ENCODE assay signal across 14 cellular contexts in genomic region chr5:73908846-73909245, GRCh38.
DNase-seq lines count a peak whose midpoint lies in the region; ATAC-seq and TF ChIP-seq lines count a peak whose summit lies in the region.
"Had no signal": no experiment of that assay in that cellular context is flagged by ENCODE, and none has a peak within 500 bp of the region (broad histone marks: within the 10 kb centered on the region; RNA-seq: fewer than 3 reads in every experiment).

No MANE protein-coding gene starts in this region.

- H3K27me3 Mint-ChIP-seq in GM23338 (ENCODE audit: insufficient read depth, low read depth, poor library complexity) (no peaks in the 10 kb centered on the region), nephron (ENCODE audit: low read depth) (no peaks in the 10 kb centered on the region)

- TF ChIP-seq CTCF in GM23338 (conservative IDR thresholded peaks at IDR 0.05; ENCODE audit: low read depth in 2 of 2) (no peak), kidney epithelial cell (IDR thresholded peaks at IDR 0.05; ENCODE audit: insufficient read depth, low read length, poor library complexity, severe bottlenecking) (no peak), nephron (IDR thresholded peaks at IDR 0.05; ENCODE audit: unreplicated experiment in 3 of 3) (no peak), thyroid gland (IDR thresholded peaks at IDR 0.05) (no peak)

- no peak overlapping the region for H3K4me3 ChIP-seq in GM23338
- H3K4me3 ChIP-seq in kidney epithelial cell (ENCODE audit: low read depth, low read length): no peak overlapping the region
- no peak overlapping the region for H3K4me3 ChIP-seq in thyroid gland (replicated peaks in 1 of 3)
- H3K4me3 ChIP-seq: BLaER1 treated with 17β-estradiol and CSF1 and Interleukin-3, amounts not matched to agents 10 nM and 100 nM had no signal

- no peaks in the 10 kb centered on the region for H4K20me1 ChIP-seq in GM23338 (replicated peaks; ENCODE audit: insufficient read depth)
- H4K20me1 ChIP-seq: BLaER1 treated with 17β-estradiol and CSF1 and Interleukin-3, amounts not matched to agents 10 nM and 100 nM had no signal

- H3K4me1 ChIP-seq in GM23338 (ENCODE audit: insufficient read depth) (no peaks in the 10 kb centered on the region), thyroid gland (peaks cover 11 to 14% of the 10 kb centered on the region in 2 donors)

- DNase-seq in GM23338 (ENCODE audit: low spot score) (no peak), kidney epithelial cell (ENCODE audit: low read depth) (peak; percentile 32), thyroid gland (no peak), putamen (ENCODE audit: low spot score) (no peak), NOMO-1 treated with DMSO at 0.1 percent for 48 hours (lab: John Stamatoyannopoulos, UW; ENCODE audit: unreplicated experiment) (no peak)
- DNase-seq: 8988T; CD4-positive, CD25-positive, alpha-beta regulatory T cell; DMS79; IMR-90; KBM-7 had no signal

- H3K36me3 ChIP-seq in GM23338 (ENCODE audit: insufficient read depth): no peaks in the 10 kb centered on the region; the same call in 1 of the 2 replicates
- peaks cover 5% of the 10 kb centered on the region for H3K36me3 ChIP-seq in kidney epithelial cell (ENCODE audit: control insufficient read depth, insufficient read depth, low read length)
- H3K36me3 ChIP-seq in thyroid gland: peaks cover 4 to 8% of the 10 kb centered on the region in 2 donors
- H3K36me3 ChIP-seq: BLaER1 treated with 17β-estradiol and CSF1 and Interleukin-3, amounts not matched to agents 10 nM and 100 nM had no signal

- no peaks in the 10 kb centered on the region for H3K79me2 ChIP-seq in GM23338 (replicated peaks; ENCODE audit: insufficient read depth)

- no peaks in the 10 kb centered on the region for H3K9me3 ChIP-seq in thyroid gland
- H3K9me3 ChIP-seq: BLaER1 treated with 17β-estradiol and CSF1 and Interleukin-3, amounts not matched to agents 10 nM and 100 nM had no signal

- ATAC-seq in GM23338: no peak
- no peak for ATAC-seq in HG03175 (IDR thresholded peaks at IDR 0.05; ENCODE audit: unreplicated experiment)
- ATAC-seq: HCT116 had no signal

- H3K27ac ChIP-seq in GM23338 (ENCODE audit: low read depth) (no peak overlapping the region), thyroid gland (peak overlapping the region in 2 of 3 donors; percentile 0 to 29)
- H3K27ac ChIP-seq: BLaER1 treated with 17β-estradiol and CSF1 and Interleukin-3, amounts not matched to agents 10 nM and 100 nM had no signal

- H3K4me2 ChIP-seq in GM23338: no peak overlapping the region
- H3K4me2 ChIP-seq: BLaER1 treated with 17β-estradiol and CSF1 and Interleukin-3, amounts not matched to agents 10 nM and 100 nM had no signal

- no peaks in the 10 kb centered on the region for H3F3A ChIP-seq in GM23338 (replicated peaks; ENCODE audit: low read depth)

- no peaks in the 10 kb centered on the region for H3K36me3 Mint-ChIP-seq in GM23338 (ENCODE audit: low read depth)
- H3K36me3 Mint-ChIP-seq in nephron (ENCODE audit: low read depth): peaks cover 54% of the 10 kb centered on the region
- H3K36me3 Mint-ChIP-seq: CD4-positive, CD25-positive, alpha-beta regulatory T cell had no signal

- WGBS in thyroid gland, 2 donors: 96 to 100% methylated on average over 3 of the region's 3 CpGs

- H3K27me3 ChIP-seq in GM23338 (ENCODE audit: insufficient read depth): no peaks in the 10 kb centered on the region
- no peaks in the 10 kb centered on the region for H3K27me3 ChIP-seq in kidney epithelial cell (ENCODE audit: control insufficient read depth, insufficient read depth, low read length)
- H3K27me3 ChIP-seq in thyroid gland: no peaks in the 10 kb centered on the region
- H3K27me3 ChIP-seq: BLaER1 treated with 17β-estradiol and CSF1 and Interleukin-3, amounts not matched to agents 10 nM and 100 nM had no signal

- H3K27ac Mint-ChIP-seq in GM23338: no peak overlapping the region
- peak overlapping the region; percentile 76 to 83 (median 81) for H3K27ac Mint-ChIP-seq in nephron
- H3K27ac Mint-ChIP-seq: CD4-positive, CD25-positive, alpha-beta regulatory T cell had no signal

- H3K4me1 Mint-ChIP-seq in GM23338 (no peaks in the 10 kb centered on the region), nephron (peaks cover 59% of the 10 kb centered on the region)
- H3K4me1 Mint-ChIP-seq: CD4-positive, CD25-positive, alpha-beta regulatory T cell had no signal

- H3K4me3 Mint-ChIP-seq in GM23338 (no peak overlapping the region), nephron (peak overlapping the region in 1 of 3 experiments; percentile 5)
- H3K4me3 Mint-ChIP-seq: CD4-positive, CD25-positive, alpha-beta regulatory T cell had no signal

- intact Hi-C loops in thyroid gland (cut with DNase I): loop anchor here (10.0 kb wide), 2 partner anchors 126 to 216 kb away; no protein-coding TSS in a partner anchor

- H3K9me3 Mint-ChIP-seq in GM23338 (peaks cover 4% of the 10 kb centered on the region; the same call in 1 of the 3 replicates), nephron (peaks cover 6% of the 10 kb centered on the region)

- peak overlapping the region; percentile 34; the same call in 1 of the 2 replicates for H2AFZ ChIP-seq in GM23338

- H3K9me2 ChIP-seq in GM23338 (ENCODE audit: insufficient read depth): no peaks in the 10 kb centered on the region

- TF ChIP-seq POLR2A in thyroid gland (IDR thresholded peaks at IDR 0.05): no peak

TF ChIP-seq in GM23338, 12 proteins besides CTCF, POLR2A, EP300 and RAD21 (continues in another document):
- TF ChIP-seq JUNB (IDR thresholded peaks at IDR 0.05; ENCODE audit: unreplicated experiment) (no peak), EZH2 (IDR thresholded peaks at IDR 0.05; ENCODE audit: low read depth, unreplicated experiment) (no peak), POLR2AphosphoS5 (IDR thresholded peaks at IDR 0.05; ENCODE audit: low read depth) (no peak), CREB1 (CRISPR knock-in tag; IDR thresholded peaks at IDR 0.05; ENCODE audit: low read depth) (no peak), STAT1 (IDR thresholded peaks at IDR 0.05; ENCODE audit: unreplicated experiment) (no peak), REST (IDR thresholded peaks at IDR 0.05; ENCODE audit: unreplicated experiment) (no peak), ETS1 (IDR thresholded peaks at IDR 0.05) (no peak)
